Comparison of ENCODE assay signal across 1 cellular context in the genomic region with DNA sequence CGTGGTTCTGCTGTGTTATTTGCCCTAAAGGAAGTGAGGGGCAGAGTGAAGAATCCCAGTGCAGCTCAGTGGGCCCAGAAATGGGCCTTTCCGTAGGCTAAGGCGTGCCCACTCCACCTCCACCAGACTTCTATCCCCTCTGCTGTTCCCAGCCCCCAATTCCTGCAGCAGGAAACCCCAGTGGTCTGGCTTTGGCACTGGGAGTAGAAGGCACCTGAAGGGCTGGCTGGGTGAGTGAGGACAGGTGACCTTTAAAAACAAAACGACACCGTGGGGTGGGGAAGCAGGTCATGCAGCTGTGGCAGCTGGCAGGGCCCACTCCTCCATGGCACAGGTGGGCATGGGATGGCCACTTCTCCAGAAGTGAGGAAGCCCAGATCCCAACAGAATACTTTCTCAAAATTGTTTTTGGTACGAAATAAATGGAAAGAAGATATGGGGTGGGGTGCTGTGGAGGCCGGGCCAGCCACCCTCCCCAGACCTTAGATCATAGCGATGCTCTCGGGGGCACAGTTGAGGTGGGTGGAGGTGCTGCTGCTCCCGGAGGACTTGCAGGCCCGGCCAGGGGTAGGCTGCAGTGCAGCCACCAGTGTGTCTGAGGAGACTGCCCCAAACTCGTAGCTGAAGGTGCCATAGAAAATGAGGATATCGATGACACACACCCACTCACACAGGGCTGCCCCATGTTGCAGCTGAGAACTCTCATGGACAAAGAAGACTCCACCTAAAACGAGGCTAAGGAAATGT.
TF ChIP-seq lines count a peak whose summit lies in the region.

No MANE protein-coding gene starts in this region.

TF ChIP-seq in K562, 482 proteins besides CTCF, POLR2A, EP300 and RAD21:
- TF ChIP-seq, protein P1, sequence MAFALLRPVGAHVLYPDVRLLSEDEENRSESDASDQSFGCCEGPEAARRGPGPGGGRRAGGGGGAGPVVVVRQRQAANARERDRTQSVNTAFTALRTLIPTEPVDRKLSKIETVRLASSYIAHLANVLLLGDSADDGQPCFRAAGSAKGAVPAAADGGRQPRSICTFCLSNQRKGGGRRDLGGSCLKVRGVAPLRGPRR (CRISPR knock-in tag; IDR thresholded peaks at IDR 0.05) = no peak
- 0 out of 2 replicates have a peak, but pooled peaks have one; percentile 5 for TF ChIP-seq SUPT5H (IDR thresholded peaks at IDR 0.05)
